In the genomic region with DNA sequence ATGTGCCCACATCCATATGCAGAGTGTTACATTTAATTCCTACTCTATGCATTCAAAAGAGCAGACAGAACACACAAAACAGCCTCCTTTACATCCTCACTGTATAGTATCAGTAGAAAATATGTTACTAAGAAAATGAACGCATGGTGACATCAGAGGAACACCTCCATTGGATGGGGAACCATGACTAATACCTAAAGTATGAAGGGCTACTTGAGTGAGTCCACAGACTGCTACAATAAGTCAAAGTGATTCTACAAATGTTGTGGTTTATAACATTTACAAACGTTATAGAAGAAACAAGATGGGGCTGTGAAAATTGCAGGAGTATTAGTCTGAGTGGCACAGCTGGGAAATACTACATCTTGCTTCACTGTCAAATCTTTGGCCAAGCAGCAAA, we compare ENCODE assay signal across 26 cellular contexts.
DNase-seq lines count a peak whose midpoint lies in the region; ATAC-seq, FAIRE-seq and TF ChIP-seq lines count a peak whose summit lies in the region.
"Had no signal": no experiment of that assay in that cellular context is flagged by ENCODE, and none has a peak within 500 bp of the region (broad histone marks: within the 10 kb centered on the region; RNA-seq: fewer than 3 reads in every experiment).

No MANE protein-coding gene starts in this region.

- no peaks in the 10 kb centered on the region for H3K4me1 Mint-ChIP-seq in activated T-helper 1 cell treated with anti-CD3 and anti-CD28 coated beads, Interleukin-12 subunit alpha, Interleukin-12 subunit beta, Interleukin-2, Interleukin-4 antibody, amounts not matched to agents 30 ng/mL and 10 ng/mL and 1 ng/mL, durations not matched to agents 14 hours and 24 hours and 36 hours (ENCODE audit: low read depth)
- H3K4me1 Mint-ChIP-seq: activated naive CD8-positive, alpha-beta T cell treated with anti-CD3 and anti-CD28 coated beads, Interleukin-2, amount 10 ng/mL, durations not matched to agents 7 days and 5 days; CD4-positive, CD25-positive, alpha-beta regulatory T cell; stimulated activated naive CD8-positive, alpha-beta T cell treated with anti-CD3 and anti-CD28 coated beads, Interleukin-15, amount 100 ng/mL, for 72 hours had no signal

- no peaks in the 10 kb centered on the region for H3K36me3 Mint-ChIP-seq in activated T-helper 1 cell treated with anti-CD3 and anti-CD28 coated beads, Interleukin-12 subunit alpha, Interleukin-12 subunit beta, Interleukin-2, Interleukin-4 antibody, amounts not matched to agents 30 ng/mL and 10 ng/mL and 1 ng/mL, durations not matched to agents 14 hours and 24 hours and 36 hours (ENCODE audit: low read depth)
- H3K36me3 Mint-ChIP-seq: activated naive CD8-positive, alpha-beta T cell treated with anti-CD3 and anti-CD28 coated beads, Interleukin-2, amount 10 ng/mL, durations not matched to agents 7 days and 5 days; CD4-positive, CD25-positive, alpha-beta regulatory T cell had no signal

- 70 to 79% (median 75%) methylated on average over 2 of the region's 2 CpGs for WGBS in heart left ventricle, 4 donors

- no peaks in the 10 kb centered on the region for H3K36me3 ChIP-seq in heart left ventricle
- H3K36me3 ChIP-seq: HAP-1 had no signal

- TF ChIP-seq CTCF in D721Med (IDR thresholded peaks at IDR 0.05; ENCODE audit: insufficient read depth, missing control alignments) = no peak
- no peak for TF ChIP-seq CTCF in astrocyte of the spinal cord (IDR thresholded peaks at IDR 0.05; ENCODE audit: low read depth, low read length)
- no peak for TF ChIP-seq CTCF in heart left ventricle (IDR thresholded peaks at IDR 0.05)

- no peak overlapping the region for H3K4me3 ChIP-seq in astrocyte of the spinal cord (ENCODE audit: low read depth, low read length)
- H3K4me3 ChIP-seq in heart left ventricle = no peak overlapping the region
- H3K4me3 ChIP-seq: HAP-1 had no signal

- intact Hi-C loops in activated T-helper 1 cell treated with anti-CD3 and anti-CD28 coated beads, Interleukin-12 subunit alpha, Interleukin-12 subunit beta, Interleukin-2, Interleukin-4 antibody, amounts not matched to agents 30 ng/mL and 10 ng/mL and 1 ng/mL, durations not matched to agents 14 hours and 24 hours and 36 hours (cut with micrococcal nuclease) = no loop called here
- intact Hi-C loops in heart left ventricle (cut with DNase I) = no loop called here

- no peak overlapping the region for H3K4me3 Mint-ChIP-seq in activated T-helper 1 cell treated with anti-CD3 and anti-CD28 coated beads, Interleukin-12 subunit alpha, Interleukin-12 subunit beta, Interleukin-2, Interleukin-4 antibody, amounts not matched to agents 30 ng/mL and 10 ng/mL and 1 ng/mL, durations not matched to agents 14 hours and 24 hours and 36 hours
- H3K4me3 Mint-ChIP-seq: activated naive CD8-positive, alpha-beta T cell treated with anti-CD3 and anti-CD28 coated beads, Interleukin-2, amount 10 ng/mL, durations not matched to agents 7 days and 5 days; CD4-positive, CD25-positive, alpha-beta regulatory T cell; stimulated activated naive CD8-positive, alpha-beta T cell treated with anti-CD3 and anti-CD28 coated beads, Interleukin-15, amount 100 ng/mL, for 72 hours; T-helper 2 cell treated with Interferon-gamma antibody and Interleukin-4, amounts not matched to agents 5 μg/mL and 100 μg/mL, for 36 hours had no signal

- H3K27ac Mint-ChIP-seq in activated T-helper 1 cell treated with anti-CD3 and anti-CD28 coated beads, Interleukin-12 subunit alpha, Interleukin-12 subunit beta, Interleukin-2, Interleukin-4 antibody, amounts not matched to agents 30 ng/mL and 10 ng/mL and 1 ng/mL, durations not matched to agents 14 hours and 24 hours and 36 hours = no peak overlapping the region
- H3K27ac Mint-ChIP-seq: activated naive CD8-positive, alpha-beta T cell treated with anti-CD3 and anti-CD28 coated beads, Interleukin-2, amount 10 ng/mL, durations not matched to agents 7 days and 5 days; CD4-positive, CD25-positive, alpha-beta regulatory T cell; stimulated activated naive CD8-positive, alpha-beta T cell treated with anti-CD3 and anti-CD28 coated beads, Interleukin-15, amount 100 ng/mL, for 72 hours; T-helper 2 cell treated with Interferon-gamma antibody and Interleukin-4, amounts not matched to agents 5 μg/mL and 100 μg/mL, for 36 hours had no signal

- H3K27ac ChIP-seq in heart left ventricle = no peak overlapping the region

- no peak for ATAC-seq in heart left ventricle
- ATAC-seq in HG02571 (IDR thresholded peaks at IDR 0.05; ENCODE audit: unreplicated experiment) = no peak
- ATAC-seq: left colon; sciatic nerve; stimulated activated naive CD8-positive, alpha-beta T cell treated with anti-CD3 and anti-CD28 coated beads, Interleukin-15, amount 100 ng/mL, for 72 hours had no signal

- no peaks in the 10 kb centered on the region for H3K9me3 Mint-ChIP-seq in activated T-helper 1 cell treated with anti-CD3 and anti-CD28 coated beads, Interleukin-12 subunit alpha, Interleukin-12 subunit beta, Interleukin-2, Interleukin-4 antibody, amounts not matched to agents 30 ng/mL and 10 ng/mL and 1 ng/mL, durations not matched to agents 14 hours and 24 hours and 36 hours

- DNase-seq in D721Med (ENCODE audit: insufficient read length, low spot score) (no peak), HT1080 (ENCODE audit: low read depth) (peak; percentile 79), astrocyte of the spinal cord (ENCODE audit: low read depth, low spot score) (peak; percentile 84), kidney glomerular epithelial cell (lab: John Stamatoyannopoulos, UW) (peak; percentile 30), heart left ventricle (no peak), NCI-H1417 (lab: John Stamatoyannopoulos, UW) (no peak)
- DNase-seq in activated T-helper 1 cell treated with anti-CD3 and anti-CD28 coated beads, Interleukin-12 subunit alpha, Interleukin-12 subunit beta, Interleukin-2, Interleukin-4 antibody, amounts not matched to agents 30 ng/mL and 10 ng/mL and 1 ng/mL, durations not matched to agents 14 hours and 24 hours and 36 hours (ENCODE audit: low spot score) = no peak
- DNase-seq: activated CD8-positive, alpha-beta memory T cell treated with anti-CD3 and anti-CD28 coated beads for 24 hours; activated naive CD8-positive, alpha-beta T cell treated with anti-CD3 and anti-CD28 coated beads, Interleukin-2, amount 10 ng/mL, durations not matched to agents 7 days and 5 days; CD4-positive, CD25-positive, alpha-beta regulatory T cell; central memory CD4-positive, alpha-beta T cell; DND-41; effector memory CD4-positive, alpha-beta T cell; Kasumi-1; left colon; NCI-H1417 treated with DMSO at 0.1 percent for 48 hours; NCI-H2171 treated with DMSO at 0.1 percent for 48 hours; NCI-H748 treated with DMSO at 0.1 percent for 48 hours; stimulated activated CD4-positive, alpha-beta T cell treated with anti-CD3 and anti-CD28 coated beads, Interleukin-2, amount 100 ng/mL, for 24 hours; stimulated activated naive CD8-positive, alpha-beta T cell treated with anti-CD3 and anti-CD28 coated beads, Interleukin-15, amount 100 ng/mL, for 72 hours; trophoblast cell had no signal

- peak; percentile 25 for FAIRE-seq in D721Med (lab: Jason Lieb, UNC)
- FAIRE-seq: GM19239 had no signal

- no peaks in the 10 kb centered on the region for H3K27me3 Mint-ChIP-seq in activated T-helper 1 cell treated with anti-CD3 and anti-CD28 coated beads, Interleukin-12 subunit alpha, Interleukin-12 subunit beta, Interleukin-2, Interleukin-4 antibody, amounts not matched to agents 30 ng/mL and 10 ng/mL and 1 ng/mL, durations not matched to agents 14 hours and 24 hours and 36 hours (ENCODE audit: insufficient read depth)
- H3K27me3 Mint-ChIP-seq: activated naive CD8-positive, alpha-beta T cell treated with anti-CD3 and anti-CD28 coated beads, Interleukin-2, amount 10 ng/mL, durations not matched to agents 7 days and 5 days; CD4-positive, CD25-positive, alpha-beta regulatory T cell; stimulated activated naive CD8-positive, alpha-beta T cell treated with anti-CD3 and anti-CD28 coated beads, Interleukin-15, amount 100 ng/mL, for 72 hours had no signal

- H3K27me3 ChIP-seq in heart left ventricle = no peaks in the 10 kb centered on the region

- H3K4me1 ChIP-seq in heart left ventricle = no peaks in the 10 kb centered on the region
- H3K4me1 ChIP-seq: HAP-1 had no signal

- no peaks in the 10 kb centered on the region for H3K9me3 ChIP-seq in heart left ventricle
- H3K9me3 ChIP-seq: HAP-1 had no signal

- no peak for TF ChIP-seq POLR2A in heart left ventricle (IDR thresholded peaks at IDR 0.05)

- in situ Hi-C loops in astrocyte of the spinal cord (cut with HindIII; ENCODE audit: low sequenced_read_pairs) = no loop called here

Comparison
In these comparisons a context has a peak if more than half of its experiments do, and no peak if none do; other contexts are left out.
1. DNase-seq: peak in HT1080 (single experiment), astrocyte of the spinal cord (single experiment) and kidney glomerular epithelial cell (single experiment); none in D721Med (single experiment), activated T-helper 1 cell treated with anti-CD3 and anti-CD28 coated beads, Interleukin-12 subunit alpha, Interleukin-12 subunit beta, Interleukin-2, Interleukin-4 antibody, amounts not matched to agents 30 ng/mL and 10 ng/mL and 1 ng/mL, durations not matched to agents 14 hours and 24 hours and 36 hours (single experiment), heart left ventricle (0 of 5) and NCI-H1417 (0 of 3).